17 cellular contexts compared by ENCODE assay signal in the genomic region with DNA sequence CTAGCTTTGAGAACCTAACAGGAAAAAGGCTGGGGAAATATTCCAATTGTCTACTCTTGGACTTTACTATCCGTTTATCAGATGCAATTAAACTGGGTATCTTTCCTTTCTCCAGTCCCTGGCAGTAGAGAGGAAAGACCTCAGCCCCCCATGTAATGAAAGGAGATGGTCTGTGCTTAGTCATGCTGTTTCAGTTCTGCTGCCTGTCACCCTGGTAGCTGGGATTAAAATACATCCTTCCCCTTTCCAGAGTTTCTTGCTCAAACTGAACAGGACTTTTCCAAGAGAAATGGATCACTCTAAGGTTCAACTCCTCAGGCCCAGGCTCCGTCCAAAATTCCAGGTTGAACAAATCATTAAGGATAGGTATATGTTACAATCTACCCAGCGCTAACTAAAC.
A peak's percentile ranks its signal among the peaks of the same experiment; 100 is the strongest.
DNase-seq lines count a peak whose midpoint lies in the region; ATAC-seq and TF ChIP-seq lines count a peak whose summit lies in the region.
"Had no signal": no experiment of that assay in that cellular context is flagged by ENCODE, and none has a peak within 500 bp of the region (broad histone marks: within the 10 kb centered on the region; RNA-seq: fewer than 3 reads in every experiment).

No MANE protein-coding gene starts in this region.

- H3K4me3 Mint-ChIP-seq in activated CD8-positive, alpha-beta memory T cell treated with anti-CD3 and anti-CD28 coated beads, Interleukin-2, amount 10 ng/mL, durations not matched to agents 7 days and 5 days = no peak overlapping the region
- H3K4me3 Mint-ChIP-seq: activated naive CD4-positive, alpha-beta T cell treated with anti-CD3 and anti-CD28 coated beads for 36 hours; neural progenitor cell; type B pancreatic cell had no signal

- CTCF ChIA-PET in activated CD8-positive, alpha-beta memory T cell treated with anti-CD3 and anti-CD28 coated beads, Interleukin-2, amount 10 ng/mL, durations not matched to agents 7 days and 5 days (lab: Charles Lee) = interaction anchor here (0.7 to 1.8 kb wide), 3 partner anchors 25 to 205 kb away, joined by 3 to 4 read pairs (median 3); no protein-coding TSS in a partner anchor

- H3K27ac ChIP-seq in effector memory CD4-positive, alpha-beta T cell (ENCODE audit: insufficient read depth, low read length, poor library complexity, severe bottlenecking) = peak overlapping the region; percentile 47
- H3K27ac ChIP-seq in stomach = peak overlapping the region in 3 of 5 donors; percentile 35 to 83 (median 76)
- H3K27ac ChIP-seq: neural progenitor cell had no signal

- H3K4me1 ChIP-seq in effector memory CD4-positive, alpha-beta T cell (ENCODE audit: control insufficient read depth, insufficient read depth, low read length, poor library complexity, severe bottlenecking) = peaks cover 34% of the 10 kb centered on the region
- H3K4me1 ChIP-seq in stomach = peaks cover 25 to 36% (median 33%) of the 10 kb centered on the region in 4 donors

- no peaks in the 10 kb centered on the region for H3K27me3 ChIP-seq in effector memory CD4-positive, alpha-beta T cell (replicated peaks; ENCODE audit: control insufficient read depth, insufficient read depth, low read length, poor library complexity, severe bottlenecking)
- no peaks in the 10 kb centered on the region for H3K27me3 ChIP-seq in stomach
- H3K27me3 ChIP-seq: heart right ventricle, neural progenitor cell had no signal

- TF ChIP-seq EP300 in stomach (IDR thresholded peaks at IDR 0.05) = no peak

- H3K27ac Mint-ChIP-seq in activated CD8-positive, alpha-beta memory T cell treated with anti-CD3 and anti-CD28 coated beads, Interleukin-2, amount 10 ng/mL, durations not matched to agents 7 days and 5 days = peak overlapping the region; percentile 4
- H3K27ac Mint-ChIP-seq: activated naive CD4-positive, alpha-beta T cell treated with anti-CD3 and anti-CD28 coated beads for 36 hours; neural progenitor cell; type B pancreatic cell had no signal

- H3K4me1 Mint-ChIP-seq in activated CD8-positive, alpha-beta memory T cell treated with anti-CD3 and anti-CD28 coated beads, Interleukin-2, amount 10 ng/mL, durations not matched to agents 7 days and 5 days = peaks cover 49% of the 10 kb centered on the region
- H3K4me1 Mint-ChIP-seq: neural progenitor cell had no signal

- 77 to 91% (median 84%) methylated on average over 3 of the region's 3 CpGs for WGBS in stomach, 5 donors

- H3K4me3 ChIP-seq in NB4 (ENCODE audit: low read depth, low read length) (no peak overlapping the region), stomach (no peak overlapping the region)
- H3K4me3 ChIP-seq in effector memory CD4-positive, alpha-beta T cell (ENCODE audit: insufficient read depth, low read depth, low read length, poor library complexity, severe bottlenecking) = no peak overlapping the region
- H3K4me3 ChIP-seq: heart right ventricle, neural progenitor cell, skin epidermis had no signal

- no peak for TF ChIP-seq POLR2A in NB4 (IDR thresholded peaks at IDR 0.05; ENCODE audit: extremely low read depth, insufficient read length)
- no peak for TF ChIP-seq POLR2A in stomach (IDR thresholded peaks at IDR 0.05)

- H3K36me3 ChIP-seq in effector memory CD4-positive, alpha-beta T cell (ENCODE audit: control insufficient read depth, insufficient read depth, low read length) = no peaks in the 10 kb centered on the region
- no peaks in the 10 kb centered on the region for H3K36me3 ChIP-seq in stomach
- H3K36me3 ChIP-seq: heart right ventricle, neural progenitor cell had no signal

- intact Hi-C loops in stomach (cut with DNase I; ENCODE audit: low total_unique reads) = no loop called here

- no peak for DNase-seq in activated CD8-positive, alpha-beta memory T cell treated with anti-CD3 and anti-CD28 coated beads, Interleukin-2, amount 10 ng/mL, durations not matched to agents 7 days and 5 days
- DNase-seq in activated CD8-positive, alpha-beta memory T cell treated with anti-CD3 and anti-CD28 coated beads, Interleukin-2, amount 50 U/mL, for 4 hours = no peak
- DNase-seq in NB4 (ENCODE audit: low read depth) = peak; percentile 54
- DNase-seq in effector memory CD4-positive, alpha-beta T cell = no peak
- no peak for DNase-seq in stomach
- no peak for DNase-seq in GDM1 (lab: John Stamatoyannopoulos, UW)
- DNase-seq: cerebellar nuclear complex, erythroblast, GOT3, heart right ventricle, left cardiac atrium had no signal

- TF ChIP-seq CTCF in NB4 (IDR thresholded peaks at IDR 0.05; ENCODE audit: low read depth, low read length) (no peak), stomach (IDR thresholded peaks at IDR 0.05) (no peak)

- no peaks in the 10 kb centered on the region for H3K9me3 ChIP-seq in effector memory CD4-positive, alpha-beta T cell (ENCODE audit: control insufficient read depth, low read length)
- H3K9me3 ChIP-seq in stomach = no peaks in the 10 kb centered on the region
- H3K9me3 ChIP-seq: heart right ventricle had no signal

- ATAC-seq in activated CD8-positive, alpha-beta memory T cell treated with anti-CD3 and anti-CD28 coated beads, Interleukin-2, amount 10 ng/mL, durations not matched to agents 7 days and 5 days = no peak
- ATAC-seq in HG02970 (IDR thresholded peaks at IDR 0.05; ENCODE audit: low FRiP score, unreplicated experiment) = no peak
- no peak for ATAC-seq in GM21737 (IDR thresholded peaks at IDR 0.05; ENCODE audit: unreplicated experiment)

- peaks cover 2% of the 10 kb centered on the region for H3K36me3 Mint-ChIP-seq in activated CD8-positive, alpha-beta memory T cell treated with anti-CD3 and anti-CD28 coated beads, Interleukin-2, amount 10 ng/mL, durations not matched to agents 7 days and 5 days
- H3K36me3 Mint-ChIP-seq: neural progenitor cell, type B pancreatic cell had no signal

- no peaks in the 10 kb centered on the region for H3K9me3 Mint-ChIP-seq in activated CD8-positive, alpha-beta memory T cell treated with anti-CD3 and anti-CD28 coated beads, Interleukin-2, amount 10 ng/mL, durations not matched to agents 7 days and 5 days (ENCODE audit: low read depth)
- H3K9me3 Mint-ChIP-seq: activated naive CD4-positive, alpha-beta T cell treated with anti-CD3 and anti-CD28 coated beads for 36 hours; neural progenitor cell had no signal

- H3K27me3 Mint-ChIP-seq in activated CD8-positive, alpha-beta memory T cell treated with anti-CD3 and anti-CD28 coated beads, Interleukin-2, amount 10 ng/mL, durations not matched to agents 7 days and 5 days = peaks cover 3% of the 10 kb centered on the region
- H3K27me3 Mint-ChIP-seq: type B pancreatic cell had no signal
